28 cellular contexts compared by ENCODE assay signal in genomic region chr1:210531475-210532222, GRCh38.
"Had no signal": no experiment of that assay in that cellular context is flagged by ENCODE, and none has a peak within 500 bp of the region (broad histone marks: within the 10 kb centered on the region; RNA-seq: fewer than 3 reads in every experiment).

No MANE protein-coding gene starts in this region.

- H3K36me3 ChIP-seq: left ventricle myocardium inferior, lower lobe of right lung, prostate gland, right atrium auricular region, suprapubic skin, transverse colon, upper lobe of right lung, uterus had no signal

- H3K27ac ChIP-seq: epithelial cell of prostate, left ventricle myocardium inferior, lower lobe of right lung, prostate gland, right atrium auricular region, suprapubic skin, transverse colon, upper lobe of right lung, uterus had no signal

- H3K4me1 ChIP-seq: lower lobe of right lung, prostate gland, right atrium auricular region, suprapubic skin, transverse colon, upper lobe of right lung, uterus had no signal

- FAIRE-seq: frontal cortex had no signal

- H3K4me2 ChIP-seq: smooth muscle cell had no signal

- H3K9me3 ChIP-seq: left ventricle myocardium inferior, lower lobe of right lung, prostate gland, right atrium auricular region, suprapubic skin, transverse colon, upper lobe of right lung, uterus had no signal

- DNase-seq: cortex of kidney; effector CD8-positive, alpha-beta T cell; endodermal cell; hypothalamus; immature natural killer cell; islet precursor cell; kidney glomerular epithelial cell; left colon; left ventricle myocardium inferior; lower lobe of right lung; naive thymus-derived CD8-positive, alpha-beta T cell; nephron progenitor cell; nucleus accumbens; stimulated activated CD4-positive, alpha-beta T cell treated with anti-CD3 and anti-CD28 coated beads, Interleukin-12 subunit alpha, Interleukin-12 subunit beta, amount 100 ng/mL, for 4 hours; stimulated activated CD4-positive, alpha-beta T cell treated with anti-CD3 and anti-CD28 coated beads, Interleukin-1b, Interleukin-23, amount 100 ng/mL, for 48 hours; stimulated activated CD4-positive, alpha-beta T cell treated with anti-CD3 and anti-CD28 coated beads, Interleukin-4, amount 100 ng/mL, for 1 hour; stimulated activated CD8-positive, alpha-beta memory T cell treated with anti-CD3 and anti-CD28 coated beads, Interleukin-4, amount 100 ng/mL, for 48 hours; stimulated activated naive CD4-positive, alpha-beta T cell; stimulated activated naive CD8-positive, alpha-beta T cell treated with anti-CD3 and anti-CD28 coated beads, Interleukin-15, amount 100 ng/mL, for 72 hours; transverse colon; upper lobe of right lung; uterus had no signal

- H3K4me3 ChIP-seq: left ventricle myocardium inferior, lower lobe of right lung, prostate gland, right atrium auricular region, smooth muscle cell, suprapubic skin, transverse colon, upper lobe of right lung, uterus had no signal

- H3K27me3 ChIP-seq: right atrium auricular region, suprapubic skin, transverse colon, upper lobe of right lung, uterus had no signal
